8 cellular contexts compared by ENCODE assay signal in the genomic region with DNA sequence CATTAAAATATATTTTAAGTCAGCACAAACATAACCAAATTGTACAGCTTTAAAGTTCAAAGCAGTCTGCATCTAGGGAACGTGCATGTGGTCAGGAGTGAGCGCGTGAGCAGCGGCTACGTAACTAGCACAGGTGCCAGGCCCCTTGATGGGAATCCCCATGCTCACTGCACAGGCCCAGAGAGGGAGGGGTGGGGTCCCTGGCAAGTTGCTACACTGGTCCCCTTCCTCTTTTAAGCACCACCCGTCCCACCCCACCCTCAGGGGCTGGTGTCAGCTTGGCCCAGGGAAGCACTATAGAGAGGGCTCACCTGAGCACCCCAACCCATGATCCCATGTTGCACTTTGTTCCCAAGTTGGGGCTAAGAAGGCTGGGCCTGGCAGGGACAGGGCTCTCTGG. TPM values are rescaled to one million over a fixed set of nuclear protein-coding genes. Genes with fewer than 3 reads are reported as not detected.
DNase-seq lines count a peak whose midpoint lies in the region; ATAC-seq, FAIRE-seq and TF ChIP-seq lines count a peak whose summit lies in the region.

No MANE protein-coding gene starts in this region.

- CTCF ChIA-PET in RWPE1 (lab: Yijun Ruan, JAX) = no interaction called here

- no peak for FAIRE-seq in HTR-8/SVneo (lab: Jason Lieb, UNC)

- peaks cover 44% of the 10 kb centered on the region for H3K36me3 Mint-ChIP-seq in effector memory CD8-positive, alpha-beta T cell (ENCODE audit: insufficient read depth)
- H3K36me3 Mint-ChIP-seq in nephron progenitor cell (ENCODE audit: low read depth) = peaks cover 23% of the 10 kb centered on the region

- TF ChIP-seq CTCF in GM10266 (IDR thresholded peaks at IDR 0.05; ENCODE audit: control insufficient read depth, insufficient read depth, low read depth, missing control alignments) (no peak), RWPE1 (conservative IDR thresholded peaks at IDR 0.05; ENCODE audit: low read depth) (no peak), nephron progenitor cell (IDR thresholded peaks at IDR 0.05) (no peak)

- peaks cover 22 to 27% of the 10 kb centered on the region in 2 donors for H3K4me1 Mint-ChIP-seq in effector memory CD8-positive, alpha-beta T cell (ENCODE audit: low read depth in 2 of 2)
- H3K4me1 Mint-ChIP-seq in nephron progenitor cell = peaks cover 25% of the 10 kb centered on the region

- H3K27ac ChIP-seq in RWPE1 = peak overlapping the region; percentile 89

- no peaks in the 10 kb centered on the region for H3K27me3 Mint-ChIP-seq in effector memory CD8-positive, alpha-beta T cell
- H3K27me3 Mint-ChIP-seq in nephron progenitor cell (ENCODE audit: low read depth, poor library complexity) = no peaks in the 10 kb centered on the region

- no peaks in the 10 kb centered on the region for H3K9me3 Mint-ChIP-seq in effector memory CD8-positive, alpha-beta T cell
- no peaks in the 10 kb centered on the region for H3K9me3 Mint-ChIP-seq in nephron progenitor cell

- peak; percentile 18 for ATAC-seq in effector memory CD8-positive, alpha-beta T cell (replicated peaks)
- no peak for ATAC-seq in GM21619 (IDR thresholded peaks at IDR 0.05; ENCODE audit: unreplicated experiment)

- DNase-seq in GM10266 (ENCODE audit: extremely low spot score) (peak; percentile 55), RWPE1 (ENCODE audit: low spot score) (no peak), nephron progenitor cell (no peak), HTR-8/SVneo (ENCODE audit: insufficient read length, low spot score) (no peak), occipital lobe (lab: John Stamatoyannopoulos, UW) (no peak)
- DNase-seq in effector memory CD8-positive, alpha-beta T cell = peak; percentile 20 to 30 (median 24)
- no peak for DNase-seq in NK-92 treated with Interleukin-12 subunit alpha and Interleukin-12 subunit beta, amount 100 ng/mL, for 24 hours (lab: John Stamatoyannopoulos, UW)

- H3K27ac Mint-ChIP-seq in effector memory CD8-positive, alpha-beta T cell = peak overlapping the region; percentile 95 to 99
- H3K27ac Mint-ChIP-seq in nephron progenitor cell = peak overlapping the region; percentile 98

- POLR2A ChIA-PET in RWPE1 (lab: Yijun Ruan, JAX; ENCODE audit: low non-redundant PET) = no interaction called here

- peak overlapping the region; percentile 89 to 96 for H3K4me3 Mint-ChIP-seq in effector memory CD8-positive, alpha-beta T cell
- H3K4me3 Mint-ChIP-seq in nephron progenitor cell = peak overlapping the region; percentile 90

RNA-seq across cellular contexts. Expression of gene GMPPB, which starts 0.8 kb away (rescaled TPM):
- 10.6 TPM for total RNA-seq in occipital lobe

RNA-seq across cellular contexts. Expression of gene AMIGO3, which starts 5.1 kb away (rescaled TPM):
- total RNA-seq in occipital lobe = 0.78 TPM

RNA-seq across cellular contexts. Expression of gene RNF123, which starts 35.2 kb away (rescaled TPM):
- 23.2 TPM for total RNA-seq in occipital lobe

RNA-seq across cellular contexts. Expression of gene MST1, which starts 35.3 kb away (rescaled TPM):
- total RNA-seq in occipital lobe = 7.5 TPM

RNA-seq across cellular contexts. Expression of gene APEH, which starts 50.4 kb away (rescaled TPM):
- total RNA-seq in occipital lobe = 65.4 TPM

Comparison
In these comparisons a context has a peak if more than half of its experiments do, and no peak if none do; other contexts are left out.
1. DNase-seq: peak in GM10266 (single experiment) and effector memory CD8-positive, alpha-beta T cell (3 of 3); none in RWPE1 (single experiment), nephron progenitor cell (single experiment), HTR-8/SVneo (single experiment), occipital lobe (single experiment) and NK-92 treated with Interleukin-12 subunit alpha and Interleukin-12 subunit beta, amount 100 ng/mL, for 24 hours (single experiment).